2 cellular contexts compared by ENCODE assay signal in the genomic region with DNA sequence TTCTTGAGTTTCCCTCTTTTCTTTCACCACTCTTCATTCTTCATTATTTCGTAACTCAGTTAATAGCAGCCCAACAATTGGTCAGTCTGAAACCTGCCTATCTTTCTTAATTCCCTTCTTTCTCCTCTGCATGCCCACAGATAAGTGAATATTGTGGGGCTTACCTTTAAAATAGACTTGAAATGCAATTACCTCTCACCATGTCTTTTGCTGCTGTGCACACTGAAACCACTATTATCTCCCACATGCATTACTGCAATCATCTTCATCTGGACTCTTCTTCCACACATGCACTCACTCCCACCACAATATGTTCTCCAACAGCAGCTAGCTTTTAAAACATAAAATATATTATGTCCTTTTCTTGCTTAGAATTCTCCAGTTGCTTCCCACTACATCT.
TF ChIP-seq lines count a peak whose summit lies in the region.

No MANE protein-coding gene starts in this region.

TF ChIP-seq in HCT116, 20 proteins besides CTCF, POLR2A, EP300 and RAD21:
- TF ChIP-seq, protein P1, sequence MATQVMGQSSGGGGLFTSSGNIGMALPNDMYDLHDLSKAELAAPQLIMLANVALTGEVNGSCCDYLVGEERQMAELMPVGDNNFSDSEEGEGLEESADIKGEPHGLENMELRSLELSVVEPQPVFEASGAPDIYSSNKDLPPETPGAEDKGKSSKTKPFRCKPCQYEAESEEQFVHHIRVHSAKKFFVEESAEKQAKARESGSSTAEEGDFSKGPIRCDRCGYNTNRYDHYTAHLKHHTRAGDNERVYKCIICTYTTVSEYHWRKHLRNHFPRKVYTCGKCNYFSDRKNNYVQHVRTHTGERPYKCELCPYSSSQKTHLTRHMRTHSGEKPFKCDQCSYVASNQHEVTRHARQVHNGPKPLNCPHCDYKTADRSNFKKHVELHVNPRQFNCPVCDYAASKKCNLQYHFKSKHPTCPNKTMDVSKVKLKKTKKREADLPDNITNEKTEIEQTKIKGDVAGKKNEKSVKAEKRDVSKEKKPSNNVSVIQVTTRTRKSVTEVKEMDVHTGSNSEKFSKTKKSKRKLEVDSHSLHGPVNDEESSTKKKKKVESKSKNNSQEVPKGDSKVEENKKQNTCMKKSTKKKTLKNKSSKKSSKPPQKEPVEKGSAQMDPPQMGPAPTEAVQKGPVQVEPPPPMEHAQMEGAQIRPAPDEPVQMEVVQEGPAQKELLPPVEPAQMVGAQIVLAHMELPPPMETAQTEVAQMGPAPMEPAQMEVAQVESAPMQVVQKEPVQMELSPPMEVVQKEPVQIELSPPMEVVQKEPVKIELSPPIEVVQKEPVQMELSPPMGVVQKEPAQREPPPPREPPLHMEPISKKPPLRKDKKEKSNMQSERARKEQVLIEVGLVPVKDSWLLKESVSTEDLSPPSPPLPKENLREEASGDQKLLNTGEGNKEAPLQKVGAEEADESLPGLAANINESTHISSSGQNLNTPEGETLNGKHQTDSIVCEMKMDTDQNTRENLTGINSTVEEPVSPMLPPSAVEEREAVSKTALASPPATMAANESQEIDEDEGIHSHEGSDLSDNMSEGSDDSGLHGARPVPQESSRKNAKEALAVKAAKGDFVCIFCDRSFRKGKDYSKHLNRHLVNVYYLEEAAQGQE (IDR thresholded peaks at IDR 0.05; ENCODE audit: low read depth), result no peak
- TF ChIP-seq, protein P2, sequence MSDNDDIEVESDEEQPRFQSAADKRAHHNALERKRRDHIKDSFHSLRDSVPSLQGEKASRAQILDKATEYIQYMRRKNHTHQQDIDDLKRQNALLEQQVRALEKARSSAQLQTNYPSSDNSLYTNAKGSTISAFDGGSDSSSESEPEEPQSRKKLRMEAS (IDR thresholded peaks at IDR 0.05), result no peak
- TF ChIP-seq SIN3A (IDR thresholded peaks at IDR 0.05; ENCODE audit: low read depth) (no peak), YY1 (IDR thresholded peaks at IDR 0.05; ENCODE audit: extremely low read depth, insufficient replicate concordance, low read depth, low read length) (no peak), ELF1 (IDR thresholded peaks at IDR 0.05; ENCODE audit: borderline replicate concordance, low read depth) (no peak), JUND (IDR thresholded peaks at IDR 0.05) (no peak), POLR2AphosphoS5 (IDR thresholded peaks at IDR 0.05; ENCODE audit: low read depth, low read length) (no peak), EZH2 (IDR thresholded peaks at IDR 0.05) (no peak), ZNF274 (IDR thresholded peaks at IDR 0.05; ENCODE audit: low read depth, low read length) (no peak), SRF (IDR thresholded peaks at IDR 0.05; ENCODE audit: low read depth) (no peak), EZH2phosphoT487 (IDR thresholded peaks at IDR 0.05; ENCODE audit: borderline replicate concordance) (no peak), FOSL1 (IDR thresholded peaks at IDR 0.05; ENCODE audit: low read depth) (no peak), SP1 (IDR thresholded peaks at IDR 0.05; ENCODE audit: low read depth) (no peak), ZFX (IDR thresholded peaks at IDR 0.05) (no peak), CBX3 (IDR thresholded peaks at IDR 0.05; ENCODE audit: low read depth) (no peak)
- TF ChIP-seq, protein P3, sequence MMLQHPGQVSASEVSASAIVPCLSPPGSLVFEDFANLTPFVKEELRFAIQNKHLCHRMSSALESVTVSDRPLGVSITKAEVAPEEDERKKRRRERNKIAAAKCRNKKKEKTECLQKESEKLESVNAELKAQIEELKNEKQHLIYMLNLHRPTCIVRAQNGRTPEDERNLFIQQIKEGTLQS (IDR thresholded peaks at IDR 0.05), result no peak
- TF ChIP-seq, protein P4, sequence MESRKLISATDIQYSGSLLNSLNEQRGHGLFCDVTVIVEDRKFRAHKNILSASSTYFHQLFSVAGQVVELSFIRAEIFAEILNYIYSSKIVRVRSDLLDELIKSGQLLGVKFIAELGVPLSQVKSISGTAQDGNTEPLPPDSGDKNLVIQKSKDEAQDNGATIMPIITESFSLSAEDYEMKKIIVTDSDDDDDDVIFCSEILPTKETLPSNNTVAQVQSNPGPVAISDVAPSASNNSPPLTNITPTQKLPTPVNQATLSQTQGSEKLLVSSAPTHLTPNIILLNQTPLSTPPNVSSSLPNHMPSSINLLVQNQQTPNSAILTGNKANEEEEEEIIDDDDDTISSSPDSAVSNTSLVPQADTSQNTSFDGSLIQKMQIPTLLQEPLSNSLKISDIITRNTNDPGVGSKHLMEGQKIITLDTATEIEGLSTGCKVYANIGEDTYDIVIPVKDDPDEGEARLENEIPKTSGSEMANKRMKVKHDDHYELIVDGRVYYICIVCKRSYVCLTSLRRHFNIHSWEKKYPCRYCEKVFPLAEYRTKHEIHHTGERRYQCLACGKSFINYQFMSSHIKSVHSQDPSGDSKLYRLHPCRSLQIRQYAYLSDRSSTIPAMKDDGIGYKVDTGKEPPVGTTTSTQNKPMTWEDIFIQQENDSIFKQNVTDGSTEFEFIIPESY (IDR thresholded peaks at IDR 0.05; ENCODE audit: extremely low read depth, insufficient replicate concordance, low read length), result no peak
TF ChIP-seq in HCT116: peak in this region for 0.

TF ChIP-seq in neural cell, 6 proteins besides CTCF, POLR2A, EP300 and RAD21:
- TF ChIP-seq, protein P1 (IDR thresholded peaks at IDR 0.05; ENCODE audit: borderline replicate concordance), result no peak
- TF ChIP-seq EZH2 (IDR thresholded peaks at IDR 0.05; ENCODE audit: borderline replicate concordance, insufficient read depth, low read length, poor library complexity, severe bottlenecking) (no peak), MXI1 (conservative IDR thresholded peaks at IDR 0.05; ENCODE audit: poor library complexity, severe bottlenecking) (no peak), POLR2AphosphoS5 (IDR thresholded peaks at IDR 0.05) (peak; percentile 63), SMC3 (conservative IDR thresholded peaks at IDR 0.05; ENCODE audit: poor library complexity) (no peak)
